ENCODE assay signal across 1 cellular context in the genomic region with DNA sequence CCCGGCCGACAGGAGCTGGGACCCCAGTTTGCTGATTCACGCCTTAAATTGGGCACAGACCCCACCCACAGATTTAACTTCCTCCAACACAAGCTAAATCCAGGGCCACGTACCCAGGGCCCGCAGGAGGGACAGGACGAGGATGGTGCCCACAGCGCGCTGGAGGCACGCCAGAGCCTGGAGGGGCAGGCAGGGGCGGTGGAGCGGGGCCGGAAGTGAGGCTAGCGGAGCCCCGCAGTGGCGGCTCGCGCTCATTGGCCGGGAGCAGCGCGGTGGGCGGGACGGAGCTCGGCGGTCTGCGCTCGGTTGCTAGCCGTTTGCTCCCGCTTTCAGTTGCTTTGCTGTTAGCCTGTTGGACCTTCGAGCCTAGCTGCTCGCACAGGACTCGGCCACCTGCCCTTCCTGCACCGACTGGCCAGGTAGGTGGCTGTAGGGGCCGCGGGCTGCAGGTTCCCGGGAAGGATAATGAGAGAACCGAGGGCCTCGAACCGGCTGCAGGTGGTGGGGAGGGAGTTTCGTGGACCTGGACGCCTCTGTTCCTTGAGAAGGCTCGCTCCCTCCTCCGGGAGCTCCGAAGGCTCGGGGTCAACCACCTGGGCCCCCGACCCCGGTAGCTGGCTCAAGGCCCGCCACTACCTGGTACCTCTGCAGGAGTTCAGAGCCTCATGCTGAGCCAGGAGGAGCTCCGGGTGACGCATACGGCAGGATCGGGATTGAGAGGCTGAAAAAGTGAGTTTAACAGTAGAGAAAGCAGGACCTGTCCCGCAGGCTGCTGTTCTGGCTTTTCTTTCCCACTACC.
A peak's percentile ranks its signal among the peaks of the same experiment; 100 is the strongest.
TF ChIP-seq lines count a peak whose summit lies in the region.

A gene (plus strand): TSS at position 332 of the 799 bp plus-strand sequence. CDS start 8,212 bp downstream, outside the sequence.

TF ChIP-seq in HepG2, 621 proteins besides CTCF, POLR2A, EP300 and RAD21 (continued from another document and continues in another):
- TF ChIP-seq ZNF644 (CRISPR knock-in tag; IDR thresholded peaks at IDR 0.05; ENCODE audit: low read depth) (no peak), HOXA7 (CRISPR knock-in tag; IDR thresholded peaks at IDR 0.05) (no peak), HNRNPK (IDR thresholded peaks at IDR 0.05; ENCODE audit: low read depth, low read length, poor library complexity, severe bottlenecking) (no peak), NONO (IDR thresholded peaks at IDR 0.05) (no peak), NONO (CRISPR knock-in tag; conservative IDR thresholded peaks at IDR 0.05) (peak; percentile 70), SRY (CRISPR knock-in tag; IDR thresholded peaks at IDR 0.05) (no peak; the same call in 1 of the 2 replicates), MAF1 (CRISPR knock-in tag; IDR thresholded peaks at IDR 0.05; ENCODE audit: borderline replicate concordance) (no peak; the same call in 1 of the 2 replicates), ZFAT (CRISPR knock-in tag; conservative IDR thresholded peaks at IDR 0.05) (no peak), ZNF530 (CRISPR knock-in tag; IDR thresholded peaks at IDR 0.05; ENCODE audit: low read depth) (no peak), ZMYM2 (CRISPR knock-in tag; IDR thresholded peaks at IDR 0.05) (no peak), MTF1 (CRISPR knock-in tag; IDR thresholded peaks at IDR 0.05) (no peak), NFKBIZ (CRISPR knock-in tag; IDR thresholded peaks at IDR 0.05) (peak; percentile 25; the same call in 1 of the 2 replicates), MTF2 (CRISPR knock-in tag; IDR thresholded peaks at IDR 0.05; ENCODE audit: borderline replicate concordance) (no peak), KLF16 (CRISPR knock-in tag; IDR thresholded peaks at IDR 0.05) (peak in 1 of 2 experiments; percentile 83; a peak in 2 of 4 replicates), TAF15 (IDR thresholded peaks at IDR 0.05; ENCODE audit: low read depth, low read length, poor library complexity, severe bottlenecking) (peak; percentile 30), RNF2 (conservative IDR thresholded peaks at IDR 0.05; ENCODE audit: low read depth) (peak; percentile 67; the same call in 1 of the 2 replicates), FOXK1 (CRISPR knock-in tag; IDR thresholded peaks at IDR 0.05; ENCODE audit: borderline replicate concordance, low read depth) (no peak), NCOR1 (IDR thresholded peaks at IDR 0.05; ENCODE audit: borderline replicate concordance, low read length) (no peak), ARNT2 (CRISPR knock-in tag; IDR thresholded peaks at IDR 0.05; ENCODE audit: low read depth) (peak; percentile 18; the same call in 1 of the 2 replicates), PAX8 (CRISPR knock-in tag; IDR thresholded peaks at IDR 0.05; ENCODE audit: borderline replicate concordance) (0 out of 2 replicates have a peak, but pooled peaks have one; percentile 66), SMAD3 (CRISPR knock-in tag; IDR thresholded peaks at IDR 0.05) (no peak), ZNF556 (CRISPR knock-in tag; IDR thresholded peaks at IDR 0.05; ENCODE audit: borderline replicate concordance) (peak; percentile 69), ZNF20 (CRISPR knock-in tag; IDR thresholded peaks at IDR 0.05) (no peak), ZNF790 (CRISPR knock-in tag; IDR thresholded peaks at IDR 0.05; ENCODE audit: borderline replicate concordance) (no peak; the same call in 1 of the 2 replicates), RXRB (CRISPR knock-in tag; IDR thresholded peaks at IDR 0.05; ENCODE audit: borderline replicate concordance) (0 out of 2 replicates have a peak, but pooled peaks have one; percentile 16), ZSCAN29 (CRISPR knock-in tag; conservative IDR thresholded peaks at IDR 0.05) (peak; percentile 91)
- TF ChIP-seq, protein P1, sequence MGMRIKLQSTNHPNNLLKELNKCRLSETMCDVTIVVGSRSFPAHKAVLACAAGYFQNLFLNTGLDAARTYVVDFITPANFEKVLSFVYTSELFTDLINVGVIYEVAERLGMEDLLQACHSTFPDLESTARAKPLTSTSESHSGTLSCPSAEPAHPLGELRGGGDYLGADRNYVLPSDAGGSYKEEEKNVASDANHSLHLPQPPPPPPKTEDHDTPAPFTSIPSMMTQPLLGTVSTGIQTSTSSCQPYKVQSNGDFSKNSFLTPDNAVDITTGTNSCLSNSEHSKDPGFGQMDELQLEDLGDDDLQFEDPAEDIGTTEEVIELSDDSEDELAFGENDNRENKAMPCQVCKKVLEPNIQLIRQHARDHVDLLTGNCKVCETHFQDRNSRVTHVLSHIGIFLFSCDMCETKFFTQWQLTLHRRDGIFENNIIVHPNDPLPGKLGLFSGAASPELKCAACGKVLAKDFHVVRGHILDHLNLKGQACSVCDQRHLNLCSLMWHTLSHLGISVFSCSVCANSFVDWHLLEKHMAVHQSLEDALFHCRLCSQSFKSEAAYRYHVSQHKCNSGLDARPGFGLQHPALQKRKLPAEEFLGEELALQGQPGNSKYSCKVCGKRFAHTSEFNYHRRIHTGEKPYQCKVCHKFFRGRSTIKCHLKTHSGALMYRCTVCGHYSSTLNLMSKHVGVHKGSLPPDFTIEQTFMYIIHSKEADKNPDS (CRISPR knock-in tag; IDR thresholded peaks at IDR 0.05) = peak; percentile 38; the same call in 1 of the 2 replicates
- TF ChIP-seq, protein P2, sequence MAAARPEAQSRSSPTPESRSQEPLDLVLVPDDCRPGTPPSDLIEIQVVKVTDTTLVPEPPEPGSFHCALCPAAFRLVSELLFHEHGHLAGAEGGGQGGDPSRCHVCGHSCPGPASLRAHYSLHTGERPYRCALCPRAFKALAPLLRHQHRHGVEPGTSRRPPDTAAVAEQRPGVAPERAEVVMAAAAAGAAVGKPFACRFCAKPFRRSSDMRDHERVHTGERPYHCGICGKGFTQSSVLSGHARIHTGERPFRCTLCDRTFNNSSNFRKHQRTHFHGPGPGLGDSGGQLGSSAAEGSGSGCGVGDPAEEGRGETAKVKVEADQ (CRISPR knock-in tag; IDR thresholded peaks at IDR 0.05; ENCODE audit: borderline replicate concordance) = peak; percentile 84; the same call in 1 of the 2 replicates
- TF ChIP-seq, protein P3, sequence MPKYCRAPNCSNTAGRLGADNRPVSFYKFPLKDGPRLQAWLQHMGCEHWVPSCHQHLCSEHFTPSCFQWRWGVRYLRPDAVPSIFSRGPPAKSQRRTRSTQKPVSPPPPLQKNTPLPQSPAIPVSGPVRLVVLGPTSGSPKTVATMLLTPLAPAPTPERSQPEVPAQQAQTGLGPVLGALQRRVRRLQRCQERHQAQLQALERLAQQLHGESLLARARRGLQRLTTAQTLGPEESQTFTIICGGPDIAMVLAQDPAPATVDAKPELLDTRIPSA (CRISPR knock-in tag; IDR thresholded peaks at IDR 0.05; ENCODE audit: borderline replicate concordance) = no peak; the same call in 1 of the 2 replicates
- TF ChIP-seq, protein P4, sequence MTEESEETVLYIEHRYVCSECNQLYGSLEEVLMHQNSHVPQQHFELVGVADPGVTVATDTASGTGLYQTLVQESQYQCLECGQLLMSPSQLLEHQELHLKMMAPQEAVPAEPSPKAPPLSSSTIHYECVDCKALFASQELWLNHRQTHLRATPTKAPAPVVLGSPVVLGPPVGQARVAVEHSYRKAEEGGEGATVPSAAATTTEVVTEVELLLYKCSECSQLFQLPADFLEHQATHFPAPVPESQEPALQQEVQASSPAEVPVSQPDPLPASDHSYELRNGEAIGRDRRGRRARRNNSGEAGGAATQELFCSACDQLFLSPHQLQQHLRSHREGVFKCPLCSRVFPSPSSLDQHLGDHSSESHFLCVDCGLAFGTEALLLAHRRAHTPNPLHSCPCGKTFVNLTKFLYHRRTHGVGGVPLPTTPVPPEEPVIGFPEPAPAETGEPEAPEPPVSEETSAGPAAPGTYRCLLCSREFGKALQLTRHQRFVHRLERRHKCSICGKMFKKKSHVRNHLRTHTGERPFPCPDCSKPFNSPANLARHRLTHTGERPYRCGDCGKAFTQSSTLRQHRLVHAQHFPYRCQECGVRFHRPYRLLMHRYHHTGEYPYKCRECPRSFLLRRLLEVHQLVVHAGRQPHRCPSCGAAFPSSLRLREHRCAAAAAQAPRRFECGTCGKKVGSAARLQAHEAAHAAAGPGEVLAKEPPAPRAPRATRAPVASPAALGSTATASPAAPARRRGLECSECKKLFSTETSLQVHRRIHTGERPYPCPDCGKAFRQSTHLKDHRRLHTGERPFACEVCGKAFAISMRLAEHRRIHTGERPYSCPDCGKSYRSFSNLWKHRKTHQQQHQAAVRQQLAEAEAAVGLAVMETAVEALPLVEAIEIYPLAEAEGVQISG (CRISPR knock-in tag; IDR thresholded peaks at IDR 0.05) = peak; percentile 90
- TF ChIP-seq, protein P5, sequence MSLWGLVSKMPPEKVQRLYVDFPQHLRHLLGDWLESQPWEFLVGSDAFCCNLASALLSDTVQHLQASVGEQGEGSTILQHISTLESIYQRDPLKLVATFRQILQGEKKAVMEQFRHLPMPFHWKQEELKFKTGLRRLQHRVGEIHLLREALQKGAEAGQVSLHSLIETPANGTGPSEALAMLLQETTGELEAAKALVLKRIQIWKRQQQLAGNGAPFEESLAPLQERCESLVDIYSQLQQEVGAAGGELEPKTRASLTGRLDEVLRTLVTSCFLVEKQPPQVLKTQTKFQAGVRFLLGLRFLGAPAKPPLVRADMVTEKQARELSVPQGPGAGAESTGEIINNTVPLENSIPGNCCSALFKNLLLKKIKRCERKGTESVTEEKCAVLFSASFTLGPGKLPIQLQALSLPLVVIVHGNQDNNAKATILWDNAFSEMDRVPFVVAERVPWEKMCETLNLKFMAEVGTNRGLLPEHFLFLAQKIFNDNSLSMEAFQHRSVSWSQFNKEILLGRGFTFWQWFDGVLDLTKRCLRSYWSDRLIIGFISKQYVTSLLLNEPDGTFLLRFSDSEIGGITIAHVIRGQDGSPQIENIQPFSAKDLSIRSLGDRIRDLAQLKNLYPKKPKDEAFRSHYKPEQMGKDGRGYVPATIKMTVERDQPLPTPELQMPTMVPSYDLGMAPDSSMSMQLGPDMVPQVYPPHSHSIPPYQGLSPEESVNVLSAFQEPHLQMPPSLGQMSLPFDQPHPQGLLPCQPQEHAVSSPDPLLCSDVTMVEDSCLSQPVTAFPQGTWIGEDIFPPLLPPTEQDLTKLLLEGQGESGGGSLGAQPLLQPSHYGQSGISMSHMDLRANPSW (CRISPR knock-in tag; IDR thresholded peaks at IDR 0.05; ENCODE audit: borderline replicate concordance) = 0 out of 2 replicates have a peak, but pooled peaks have one; percentile 92
- TF ChIP-seq, protein P6, sequence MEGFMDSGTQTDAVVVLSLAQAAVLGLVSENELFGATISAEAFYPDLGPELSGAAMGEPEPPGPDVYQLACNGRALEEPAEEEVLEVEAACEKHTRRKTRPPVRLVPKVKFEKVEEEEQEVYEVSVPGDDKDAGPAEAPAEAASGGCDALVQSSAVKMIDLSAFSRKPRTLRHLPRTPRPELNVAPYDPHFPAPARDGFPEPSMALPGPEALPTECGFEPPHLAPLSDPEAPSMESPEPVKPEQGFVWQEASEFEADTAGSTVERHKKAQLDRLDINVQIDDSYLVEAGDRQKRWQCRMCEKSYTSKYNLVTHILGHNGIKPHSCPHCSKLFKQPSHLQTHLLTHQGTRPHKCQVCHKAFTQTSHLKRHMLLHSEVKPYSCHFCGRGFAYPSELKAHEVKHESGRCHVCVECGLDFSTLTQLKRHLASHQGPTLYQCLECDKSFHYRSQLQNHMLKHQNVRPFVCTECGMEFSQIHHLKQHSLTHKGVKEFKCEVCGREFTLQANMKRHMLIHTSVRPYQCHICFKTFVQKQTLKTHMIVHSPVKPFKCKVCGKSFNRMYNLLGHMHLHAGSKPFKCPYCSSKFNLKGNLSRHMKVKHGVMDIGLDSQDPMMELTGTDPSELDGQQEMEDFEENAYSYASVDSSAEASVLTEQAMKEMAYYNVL (CRISPR knock-in tag; IDR thresholded peaks at IDR 0.05; ENCODE audit: borderline replicate concordance) = no peak
- TF ChIP-seq, protein P7, sequence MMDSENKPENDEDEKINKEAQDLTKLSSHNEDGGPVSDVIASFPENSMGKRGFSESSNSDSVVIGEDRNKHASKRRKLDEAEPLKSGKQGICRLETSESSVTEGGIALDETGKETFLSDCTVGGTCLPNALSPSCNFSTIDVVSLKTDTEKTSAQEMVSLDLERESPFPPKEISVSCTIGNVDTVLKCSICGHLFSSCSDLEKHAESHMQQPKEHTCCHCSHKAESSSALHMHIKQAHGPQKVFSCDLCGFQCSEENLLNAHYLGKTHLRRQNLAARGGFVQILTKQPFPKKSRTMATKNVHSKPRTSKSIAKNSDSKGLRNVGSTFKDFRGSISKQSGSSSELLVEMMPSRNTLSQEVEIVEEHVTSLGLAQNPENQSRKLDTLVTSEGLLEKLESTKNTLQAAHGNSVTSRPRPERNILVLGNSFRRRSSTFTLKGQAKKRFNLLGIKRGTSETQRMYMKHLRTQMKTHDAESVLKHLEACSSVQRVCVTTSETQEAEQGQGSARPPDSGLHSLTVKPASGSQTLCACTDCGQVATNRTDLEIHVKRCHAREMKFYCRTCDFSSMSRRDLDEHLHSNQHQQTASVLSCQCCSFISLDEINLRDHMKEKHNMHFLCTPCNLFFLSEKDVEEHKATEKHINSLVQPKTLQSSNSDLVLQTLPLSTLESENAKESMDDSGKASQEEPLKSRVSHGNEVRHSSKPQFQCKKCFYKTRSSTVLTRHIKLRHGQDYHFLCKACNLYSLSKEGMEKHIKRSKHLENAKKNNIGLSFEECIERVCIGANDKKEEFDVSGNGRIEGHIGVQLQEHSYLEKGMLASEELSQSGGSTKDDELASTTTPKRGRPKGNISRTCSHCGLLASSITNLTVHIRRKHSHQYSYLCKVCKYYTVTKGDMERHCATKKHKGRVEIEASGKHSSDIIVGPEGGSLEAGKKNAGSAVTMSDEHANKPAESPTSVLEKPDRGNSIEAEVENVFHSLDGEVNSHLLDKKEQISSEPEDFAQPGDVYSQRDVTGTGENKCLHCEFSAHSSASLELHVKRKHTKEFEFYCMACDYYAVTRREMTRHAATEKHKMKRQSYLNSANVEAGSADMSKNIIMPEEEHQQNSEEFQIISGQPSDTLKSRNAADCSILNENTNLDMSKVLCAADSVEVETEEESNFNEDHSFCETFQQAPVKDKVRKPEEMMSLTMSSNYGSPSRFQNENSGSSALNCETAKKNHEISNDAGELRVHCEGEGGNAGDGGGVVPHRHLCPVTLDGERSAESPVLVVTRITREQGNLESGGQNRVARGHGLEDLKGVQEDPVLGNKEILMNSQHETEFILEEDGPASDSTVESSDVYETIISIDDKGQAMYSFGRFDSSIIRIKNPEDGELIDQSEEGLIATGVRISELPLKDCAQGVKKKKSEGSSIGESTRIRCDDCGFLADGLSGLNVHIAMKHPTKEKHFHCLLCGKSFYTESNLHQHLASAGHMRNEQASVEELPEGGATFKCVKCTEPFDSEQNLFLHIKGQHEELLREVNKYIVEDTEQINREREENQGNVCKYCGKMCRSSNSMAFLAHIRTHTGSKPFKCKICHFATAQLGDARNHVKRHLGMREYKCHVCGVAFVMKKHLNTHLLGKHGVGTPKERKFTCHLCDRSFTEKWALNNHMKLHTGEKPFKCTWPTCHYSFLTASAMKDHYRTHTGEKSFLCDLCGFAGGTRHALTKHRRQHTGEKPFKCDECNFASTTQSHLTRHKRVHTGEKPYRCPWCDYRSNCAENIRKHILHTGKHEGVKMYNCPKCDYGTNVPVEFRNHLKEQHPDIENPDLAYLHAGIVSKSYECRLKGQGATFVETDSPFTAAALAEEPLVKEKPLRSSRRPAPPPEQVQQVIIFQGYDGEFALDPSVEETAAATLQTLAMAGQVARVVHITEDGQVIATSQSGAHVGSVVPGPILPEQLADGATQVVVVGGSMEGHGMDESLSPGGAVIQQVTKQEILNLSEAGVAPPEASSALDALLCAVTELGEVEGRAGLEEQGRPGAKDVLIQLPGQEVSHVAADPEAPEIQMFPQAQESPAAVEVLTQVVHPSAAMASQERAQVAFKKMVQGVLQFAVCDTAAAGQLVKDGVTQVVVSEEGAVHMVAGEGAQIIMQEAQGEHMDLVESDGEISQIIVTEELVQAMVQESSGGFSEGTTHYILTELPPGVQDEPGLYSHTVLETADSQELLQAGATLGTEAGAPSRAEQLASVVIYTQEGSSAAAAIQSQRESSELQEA (CRISPR knock-in tag; IDR thresholded peaks at IDR 0.05; ENCODE audit: not compliant biosample characterization) = peak; percentile 39
